8 cellular contexts compared by ENCODE assay signal in genomic region chr1:152185544-152186391, GRCh38. TPM values are rescaled to one million over a fixed set of nuclear protein-coding genes. Genes with fewer than 3 reads are reported as not detected.
DNase-seq lines count a peak whose midpoint lies in the region; ATAC-seq lines count a peak whose summit lies in the region.

No MANE protein-coding gene starts in this region.

- ATAC-seq in HG02870 (IDR thresholded peaks at IDR 0.05; ENCODE audit: unreplicated experiment) (peak; percentile 57), HG03095 (IDR thresholded peaks at IDR 0.05; ENCODE audit: unreplicated experiment) (no peak)
- ATAC-seq in activated CD8-positive, alpha-beta memory T cell treated with anti-CD3 and anti-CD28 coated beads, Interleukin-2, amount 10 ng/mL, durations not matched to agents 7 days and 5 days = peak; percentile 57
- ATAC-seq in natural killer cell treated with Interleukin-12 subunit alpha and Interleukin-12 subunit beta and Interleukin-15 and Interleukin-18, amount 100 ng/mL, for 72 hours = peak; percentile 55 to 73

- peaks cover 6% of the 10 kb centered on the region for H3K27me3 Mint-ChIP-seq in activated CD8-positive, alpha-beta memory T cell treated with anti-CD3 and anti-CD28 coated beads, Interleukin-2, amount 10 ng/mL, durations not matched to agents 7 days and 5 days
- H3K27me3 Mint-ChIP-seq in natural killer cell treated with Interleukin-12 subunit alpha and Interleukin-12 subunit beta and Interleukin-15 and Interleukin-18, amount 100 ng/mL, for 72 hours = peaks cover 6 to 16% of the 10 kb centered on the region in 2 donors

- peaks cover 12% of the 10 kb centered on the region for H3K4me1 Mint-ChIP-seq in activated CD8-positive, alpha-beta memory T cell treated with anti-CD3 and anti-CD28 coated beads, Interleukin-2, amount 10 ng/mL, durations not matched to agents 7 days and 5 days
- peaks cover 5 to 12% of the 10 kb centered on the region in 2 donors for H3K4me1 Mint-ChIP-seq in natural killer cell treated with Interleukin-12 subunit alpha and Interleukin-12 subunit beta and Interleukin-15 and Interleukin-18, amount 100 ng/mL, for 72 hours (ENCODE audit: low read depth in 2 of 2)

- CTCF ChIA-PET in activated CD8-positive, alpha-beta memory T cell treated with anti-CD3 and anti-CD28 coated beads, Interleukin-2, amount 10 ng/mL, durations not matched to agents 7 days and 5 days (lab: Charles Lee) = interaction anchor here (0.6 to 10.5 kb wide), 20 partner anchors 11 to 273 kb away, joined by 3 to 201 read pairs (median 4); partner anchors contain the start of gene HRNR

- no peaks in the 10 kb centered on the region for H3K36me3 Mint-ChIP-seq in activated CD8-positive, alpha-beta memory T cell treated with anti-CD3 and anti-CD28 coated beads, Interleukin-2, amount 10 ng/mL, durations not matched to agents 7 days and 5 days
- H3K36me3 Mint-ChIP-seq in natural killer cell treated with Interleukin-12 subunit alpha and Interleukin-12 subunit beta and Interleukin-15 and Interleukin-18, amount 100 ng/mL, for 72 hours = no peaks in the 10 kb centered on the region

- DNase-seq in DMS53 treated with DMSO at 0.1 percent for 48 hours (lab: John Stamatoyannopoulos, UW; ENCODE audit: unreplicated experiment) = peak; percentile 78
- peak; percentile 50 for DNase-seq in NCI-H748 (lab: John Stamatoyannopoulos, UW; ENCODE audit: unreplicated experiment)
- peak; percentile 53 for DNase-seq in activated CD8-positive, alpha-beta memory T cell treated with anti-CD3 and anti-CD28 coated beads, Interleukin-2, amount 10 ng/mL, durations not matched to agents 7 days and 5 days
- peak; percentile 63 for DNase-seq in fibroblast of gingiva (ENCODE audit: low read depth)
- DNase-seq in natural killer cell treated with Interleukin-12 subunit alpha and Interleukin-12 subunit beta and Interleukin-15 and Interleukin-18, amount 100 ng/mL, for 72 hours (ENCODE audit: low spot score) = peak; percentile 70
- no peak for DNase-seq in effector CD8-positive, alpha-beta T cell (lab: John Stamatoyannopoulos, UW)

- no peak overlapping the region for H3K4me3 Mint-ChIP-seq in activated CD8-positive, alpha-beta memory T cell treated with anti-CD3 and anti-CD28 coated beads, Interleukin-2, amount 10 ng/mL, durations not matched to agents 7 days and 5 days
- no peak overlapping the region for H3K4me3 Mint-ChIP-seq in natural killer cell treated with Interleukin-12 subunit alpha and Interleukin-12 subunit beta and Interleukin-15 and Interleukin-18, amount 100 ng/mL, for 72 hours

- no peaks in the 10 kb centered on the region for H3K9me3 Mint-ChIP-seq in activated CD8-positive, alpha-beta memory T cell treated with anti-CD3 and anti-CD28 coated beads, Interleukin-2, amount 10 ng/mL, durations not matched to agents 7 days and 5 days (ENCODE audit: low read depth)
- H3K9me3 Mint-ChIP-seq in natural killer cell treated with Interleukin-12 subunit alpha and Interleukin-12 subunit beta and Interleukin-15 and Interleukin-18, amount 100 ng/mL, for 72 hours = no peaks in the 10 kb centered on the region

- no peak overlapping the region for H3K27ac Mint-ChIP-seq in activated CD8-positive, alpha-beta memory T cell treated with anti-CD3 and anti-CD28 coated beads, Interleukin-2, amount 10 ng/mL, durations not matched to agents 7 days and 5 days
- no peak overlapping the region for H3K27ac Mint-ChIP-seq in natural killer cell treated with Interleukin-12 subunit alpha and Interleukin-12 subunit beta and Interleukin-15 and Interleukin-18, amount 100 ng/mL, for 72 hours

RNA-seq across cellular contexts. Expression of gene RPTN, which starts 26.7 kb away (rescaled TPM):
- total RNA-seq in activated CD8-positive, alpha-beta memory T cell treated with anti-CD3 and anti-CD28 coated beads, Interleukin-2, amount 10 ng/mL, durations not matched to agents 7 days and 5 days = not detected
- not detected for total RNA-seq in natural killer cell treated with Interleukin-12 subunit alpha and Interleukin-12 subunit beta and Interleukin-15 and Interleukin-18, amount 100 ng/mL, for 72 hours

RNA-seq across cellular contexts. Expression of gene HRNR, which starts 38.2 kb away (rescaled TPM):
- not detected for total RNA-seq in activated CD8-positive, alpha-beta memory T cell treated with anti-CD3 and anti-CD28 coated beads, Interleukin-2, amount 10 ng/mL, durations not matched to agents 7 days and 5 days
- not detected for total RNA-seq in natural killer cell treated with Interleukin-12 subunit alpha and Interleukin-12 subunit beta and Interleukin-15 and Interleukin-18, amount 100 ng/mL, for 72 hours
